ENCODE assay signal across 22 cellular contexts in genomic region chr6:48615041-48615440, GRCh38.
DNase-seq lines count a peak whose midpoint lies in the region; TF ChIP-seq lines count a peak whose summit lies in the region.
"Had no signal": no experiment of that assay in that cellular context is flagged by ENCODE, and none has a peak within 500 bp of the region (broad histone marks: within the 10 kb centered on the region; RNA-seq: fewer than 3 reads in every experiment).

No MANE protein-coding gene starts in this region.

- no peaks in the 10 kb centered on the region for H3F3A ChIP-seq in GM23248 (ENCODE audit: insufficient read depth)

- H3K27ac ChIP-seq in GM23248 = no peak overlapping the region
- H3K27ac ChIP-seq in ascending aorta = no peak overlapping the region
- H3K27ac ChIP-seq in tibial artery = no peak overlapping the region
- no peak overlapping the region for H3K27ac ChIP-seq in vagina
- H3K27ac ChIP-seq: heart left ventricle, prostate gland, skin epidermis had no signal

- H3K4me2 ChIP-seq in GM23248 (ENCODE audit: unreplicated experiment) = no peak overlapping the region

- H3K4me3 ChIP-seq in GM23248 (no peak overlapping the region), adipocyte (ENCODE audit: low read length) (no peak overlapping the region), fibroblast of mammary gland (ENCODE audit: control insufficient read depth, low read depth, low read length) (no peak overlapping the region), skeletal muscle cell (ENCODE audit: low read depth, low read length) (no peak overlapping the region), ascending aorta (no peak overlapping the region), BE2C (ENCODE audit: low read depth, low read length) (no peak overlapping the region), tibial artery (no peak overlapping the region), vagina (no peak overlapping the region)
- H3K4me3 ChIP-seq: heart left ventricle, prostate gland, skin epidermis had no signal

- in situ Hi-C loops in GM23248 (cut with MboI) = no loop called here

- H3K36me3 ChIP-seq in GM23248 (ENCODE audit: low read depth) = no peaks in the 10 kb centered on the region
- H3K36me3 ChIP-seq in adipocyte (ENCODE audit: control insufficient read depth, insufficient read depth, low read length, severe bottlenecking) = no peaks in the 10 kb centered on the region
- no peaks in the 10 kb centered on the region for H3K36me3 ChIP-seq in ascending aorta
- H3K36me3 ChIP-seq in BE2C = no peaks in the 10 kb centered on the region
- H3K36me3 ChIP-seq in tibial artery = no peaks in the 10 kb centered on the region
- H3K36me3 ChIP-seq in vagina = no peaks in the 10 kb centered on the region
- H3K36me3 ChIP-seq: heart left ventricle, prostate gland had no signal

- 23 to 24% methylated on average over 2 of the region's 2 CpGs for WGBS in GM23248 (ENCODE audit: low coverage in 1 of 2, low lambda C conversion rate in 2 of 2, missing lambda C conversion rate in 2 of 2), 2 experiments

- H3K27me3 ChIP-seq in GM23248 (replicated peaks; ENCODE audit: insufficient read depth) = no peaks in the 10 kb centered on the region
- no peaks in the 10 kb centered on the region for H3K27me3 ChIP-seq in adipocyte (replicated peaks; ENCODE audit: control insufficient read depth, insufficient read depth, low read length)
- H3K27me3 ChIP-seq in ascending aorta = no peaks in the 10 kb centered on the region
- no peaks in the 10 kb centered on the region for H3K27me3 ChIP-seq in BE2C
- H3K27me3 ChIP-seq in tibial artery = no peaks in the 10 kb centered on the region
- H3K27me3 ChIP-seq in vagina = no peaks in the 10 kb centered on the region
- H3K27me3 ChIP-seq: heart left ventricle had no signal

- H3K9me3 ChIP-seq in GM23248 (ENCODE audit: low read depth) = no peaks in the 10 kb centered on the region
- H3K9me3 ChIP-seq in adipocyte (ENCODE audit: control insufficient read depth, low read length) = peaks cover 4% of the 10 kb centered on the region
- no peaks in the 10 kb centered on the region for H3K9me3 ChIP-seq in ascending aorta
- no peaks in the 10 kb centered on the region for H3K9me3 ChIP-seq in BE2C
- no peaks in the 10 kb centered on the region for H3K9me3 ChIP-seq in tibial artery
- H3K9me3 ChIP-seq in vagina = no peaks in the 10 kb centered on the region
- H3K9me3 ChIP-seq: prostate gland had no signal

- intact Hi-C loops in ascending aorta (cut with DNase I) (no loop called here), tibial artery (cut with DNase I; ENCODE audit: low total_unique reads) (no loop called here), vagina (cut with DNase I) (no loop called here)

- H2AFZ ChIP-seq in GM23248 = no peak overlapping the region

- no peak for TF ChIP-seq POLR2A in vagina (IDR thresholded peaks at IDR 0.05)

- H3K9ac ChIP-seq in GM23248 (no peak overlapping the region), adipocyte (ENCODE audit: low read length) (no peak overlapping the region)

- no peaks in the 10 kb centered on the region for H4K20me1 ChIP-seq in GM23248 (ENCODE audit: insufficient read depth)

- H3K79me2 ChIP-seq in GM23248 (ENCODE audit: insufficient read depth) = no peaks in the 10 kb centered on the region

- H3K9me2 ChIP-seq in GM23248 (ENCODE audit: insufficient read depth) = no peaks in the 10 kb centered on the region

- no peak for TF ChIP-seq CTCF in fibroblast of mammary gland (conservative IDR thresholded peaks at IDR 0.05; ENCODE audit: control insufficient read depth, insufficient read depth, low read depth, low read length)
- no peak for TF ChIP-seq CTCF in ascending aorta (IDR thresholded peaks at IDR 0.05)
- TF ChIP-seq CTCF in BE2C (IDR thresholded peaks at IDR 0.05; ENCODE audit: low read depth, low read length) = no peak
- TF ChIP-seq CTCF in tibial artery (IDR thresholded peaks at IDR 0.05) = no peak
- no peak for TF ChIP-seq CTCF in vagina (IDR thresholded peaks at IDR 0.05)

- H3K4me1 ChIP-seq in GM23248 (ENCODE audit: insufficient read depth) (no peaks in the 10 kb centered on the region), adipocyte (ENCODE audit: control insufficient read depth, insufficient read depth, low read length) (peaks cover 3% of the 10 kb centered on the region), ascending aorta (no peaks in the 10 kb centered on the region), BE2C (no peaks in the 10 kb centered on the region), tibial artery (no peaks in the 10 kb centered on the region), vagina (no peaks in the 10 kb centered on the region)
- H3K4me1 ChIP-seq: heart left ventricle, prostate gland had no signal

- peak; percentile 4 for DNase-seq in GM23248
- DNase-seq in adipocyte (ENCODE audit: low read depth) = peak; percentile 62
- DNase-seq in fibroblast of mammary gland (ENCODE audit: low read depth) = peak; percentile 59
- peak; percentile 25 for DNase-seq in skeletal muscle cell (ENCODE audit: low read depth)
- no peak for DNase-seq in ascending aorta (ENCODE audit: low spot score in 2 of 2)
- no peak for DNase-seq in BE2C
- no peak for DNase-seq in tibial artery
- no peak for DNase-seq in vagina (ENCODE audit: extremely low spot score in 2 of 2)
- DNase-seq: activated CD4-positive, alpha-beta T cell treated with anti-CD3 and anti-CD28 coated beads, Interleukin-2, amount 50 U/mL, for 4 hours; activated CD8-positive, alpha-beta memory T cell treated with anti-CD3 and anti-CD28 coated beads, Interleukin-2, amount 50 U/mL, for 48 hours; endodermal cell; GF-D8; H9; heart left ventricle; left colon; mesenchymal stem cell; NCI-H1092; NCI-H187; NCI-H774; T-helper 9 cell had no signal

Comparison
In these comparisons a context has a peak if more than half of its experiments do, and no peak if none do; other contexts are left out.
1. DNase-seq: peak in GM23248 (single experiment), adipocyte (single experiment), fibroblast of mammary gland (single experiment) and skeletal muscle cell (single experiment); none in ascending aorta (0 of 2), BE2C (single experiment), tibial artery (0 of 2) and vagina (0 of 2).